In genomic region chr6:135322427-135323201, GRCh38 we compare ENCODE assay signal across 9 cellular contexts.
A peak's percentile ranks its signal among the peaks of the same experiment; 100 is the strongest.
DNase-seq lines count a peak whose midpoint lies in the region; ATAC-seq, FAIRE-seq and TF ChIP-seq lines count a peak whose summit lies in the region.
"Had no signal": no experiment of that assay in that cellular context is flagged by ENCODE, and none has a peak within 500 bp of the region (broad histone marks: within the 10 kb centered on the region; RNA-seq: fewer than 3 reads in every experiment).

No MANE protein-coding gene starts in this region.

- WGBS in H1 (ENCODE audit: extremely low coverage in 1 of 2, insufficient coverage in 1 of 2, insufficient read length in 1 of 2, insufficient replicate concordance in 2 of 2, low coverage in 1 of 2, low lambda C conversion rate in 2 of 2, missing lambda C conversion rate in 1 of 2), 2 experiments = 87% methylated on average over 3 of the region's 3 CpGs; no CpG with 5 or more reads in 1 of the 2 experiments
- WGBS in hepatocyte (ENCODE audit: low lambda C conversion rate, missing lambda C conversion rate) = 82% methylated on average over 3 of the region's 3 CpGs

- TF ChIP-seq CTCF in H1 (IDR thresholded peaks at IDR 0.05; ENCODE audit: control extremely low read depth in 1 of 3, insufficient read depth in 1 of 3, low read depth in 1 of 3, low read length in 3 of 3) = no peak
- TF ChIP-seq CTCF in hepatocyte (IDR thresholded peaks at IDR 0.05; ENCODE audit: poor library complexity) = no peak

- H3K4me2 ChIP-seq in H1 (ENCODE audit: insufficient read depth in 1 of 2, low read depth in 2 of 2, low read length in 2 of 2) = no peak overlapping the region
- H3K4me2 ChIP-seq in hepatocyte = no peak overlapping the region

- no peak overlapping the region for H3K23ac ChIP-seq in H1 (ENCODE audit: insufficient read length)

- FAIRE-seq in H1 (lab: Jason Lieb, UNC) = no peak

- no peaks in the 10 kb centered on the region for H3K79me1 ChIP-seq in H1 (ENCODE audit: low read depth, low read length)

- H3K4ac ChIP-seq in H1 (replicated peaks; ENCODE audit: insufficient read length, low read depth, low read length) = no peak overlapping the region

- H3K18ac ChIP-seq in H1 (ENCODE audit: extremely low read depth, low read length) = no peak overlapping the region

- no peak overlapping the region for H4K8ac ChIP-seq in H1 (ENCODE audit: extremely low read depth, insufficient read depth, low read length)

- ATAC-seq in GM18511 (IDR thresholded peaks at IDR 0.05; ENCODE audit: unreplicated experiment) (peak; percentile 80), GM21515 (IDR thresholded peaks at IDR 0.05; ENCODE audit: unreplicated experiment) (peak; percentile 52), HG03432 (IDR thresholded peaks at IDR 0.05; ENCODE audit: unreplicated experiment) (peak; percentile 75)

- H3K27me3 ChIP-seq in H1 (replicated peaks in 1 of 4; ENCODE audit: control insufficient read depth in 3 of 4, extremely low read depth in 1 of 4, insufficient read depth in 3 of 4, low read length in 3 of 4) (no peaks in the 10 kb centered on the region), hepatocyte (no peaks in the 10 kb centered on the region)

- no peak for TF ChIP-seq POLR2A in H1 (IDR thresholded peaks at IDR 0.05; ENCODE audit: control extremely low read depth in 1 of 2, low read depth in 2 of 2, low read length in 2 of 2)

- H3K27ac ChIP-seq in H1 (ENCODE audit: low read depth, low read length) = no peak overlapping the region
- no peak overlapping the region for H3K27ac ChIP-seq in hepatocyte

- no peak overlapping the region for H2BK12ac ChIP-seq in H1 (ENCODE audit: low read depth, low read length)

- no peaks in the 10 kb centered on the region for H3K23me2 ChIP-seq in H1 (ENCODE audit: low read depth, low read length)

- H2AFZ ChIP-seq in H1 (ENCODE audit: low read length) (no peak overlapping the region), hepatocyte (no peak overlapping the region)

- H3K79me2 ChIP-seq in H1 (ENCODE audit: control insufficient read depth in 1 of 2, insufficient read depth in 2 of 2, low read length in 2 of 2) (no peaks in the 10 kb centered on the region), hepatocyte (no peaks in the 10 kb centered on the region)

- H3K4me3 ChIP-seq in H1 (ENCODE audit: extremely low read depth in 1 of 4, insufficient read depth in 2 of 4, low read depth in 3 of 4, low read length in 4 of 4) (no peak overlapping the region), hepatocyte (no peak overlapping the region)

- intact Hi-C loops in posterior cingulate gyrus (cut with DNase I) = no loop called here

- H4K91ac ChIP-seq in H1 (replicated peaks; ENCODE audit: insufficient read length, low read length) = no peak overlapping the region

- no peak overlapping the region for H3K56ac ChIP-seq in H1 (replicated peaks; ENCODE audit: insufficient read length, low read depth, low read length)

- H3K36me3 ChIP-seq in H1 (ENCODE audit: control insufficient read depth in 2 of 4, insufficient read depth in 4 of 4, low read length in 3 of 4) (no peaks in the 10 kb centered on the region), hepatocyte (replicated peaks; ENCODE audit: insufficient read depth, low read depth) (no peaks in the 10 kb centered on the region)

- H3K14ac ChIP-seq in H1 (ENCODE audit: insufficient read length) = no peak overlapping the region

- CTCF ChIA-PET in H1 (lab: Charles Lee; ENCODE audit: partially characterized antibody) = interaction anchor here (0.5 to 1.5 kb wide), 6 partner anchors 9 to 382 kb away, joined by 3 to 5 read pairs (median 4); no protein-coding TSS in a partner anchor

- no peak overlapping the region for H2BK15ac ChIP-seq in H1 (ENCODE audit: low read length)

- no peak overlapping the region for H3K9ac ChIP-seq in H1 (replicated peaks in 1 of 4; ENCODE audit: extremely low read depth in 1 of 4, low read depth in 3 of 4, low read length in 3 of 4)

- no peak for TF ChIP-seq RAD21 in H1 (IDR thresholded peaks at IDR 0.05 in 1 of 2, conservative IDR thresholded peaks at IDR 0.05 in 1 of 2; ENCODE audit: low read depth in 2 of 2, low read length in 2 of 2)

- no peak overlapping the region for H2BK20ac ChIP-seq in H1 (ENCODE audit: low read length)

- peak overlapping the region; percentile 54 for H4K5ac ChIP-seq in H1 (ENCODE audit: insufficient read length, low read depth, low read length)

- no peak for TF ChIP-seq EP300 in H1 (IDR thresholded peaks at IDR 0.05; ENCODE audit: borderline replicate concordance in 1 of 2, low read depth in 2 of 2, low read length in 2 of 2)

- DNase-seq in H1 (ENCODE audit: low read depth in 1 of 2, low spot score in 2 of 2) (no peak), retina (no peak), posterior cingulate gyrus (no peak), hepatocyte (ENCODE audit: low spot score) (no peak)
- no peak for DNase-seq in activated CD8-positive, alpha-beta memory T cell treated with anti-CD3 and anti-CD28 coated beads, Interleukin-2, amount 50 U/mL, for 48 hours
- DNase-seq: IMR-90 had no signal

- H2AK5ac ChIP-seq in H1 (ENCODE audit: low read depth, low read length) = no peak overlapping the region

- H2BK120ac ChIP-seq in H1 (replicated peaks; ENCODE audit: low read depth, low read length) = no peak overlapping the region

- POLR2A ChIA-PET in H1 (lab: Charles Lee; ENCODE audit: partially characterized antibody) = no interaction called here

- no peak overlapping the region for H2BK5ac ChIP-seq in H1 (ENCODE audit: low read depth, low read length)

- H4K20me1 ChIP-seq in H1 (replicated peaks in 1 of 2; ENCODE audit: control insufficient read depth in 1 of 2, insufficient read depth in 2 of 2, low read length in 2 of 2) (no peaks in the 10 kb centered on the region), hepatocyte (ENCODE audit: insufficient read depth, poor library complexity, severe bottlenecking) (no peaks in the 10 kb centered on the region)

- H3K9me3 ChIP-seq in H1 (ENCODE audit: insufficient read depth in 2 of 2, low read depth in 1 of 2, low read length in 1 of 2) (no peaks in the 10 kb centered on the region), hepatocyte (ENCODE audit: low read depth) (no peaks in the 10 kb centered on the region)

- peaks cover 0 to 5% (median 0%) of the 10 kb centered on the region in 4 experiments; a peak in 2 of 7 replicates for H3K4me1 ChIP-seq in H1 (replicated peaks in 1 of 4; ENCODE audit: control insufficient read depth in 3 of 4, insufficient read depth in 4 of 4, low read length in 3 of 4)
- H3K4me1 ChIP-seq in hepatocyte (ENCODE audit: insufficient read depth) = no peaks in the 10 kb centered on the region

- no peaks in the 10 kb centered on the region for H3K9me2 ChIP-seq in hepatocyte (replicated peaks; ENCODE audit: insufficient read depth)

TF ChIP-seq in H1, 55 proteins besides CTCF, POLR2A, EP300 and RAD21:
- TF ChIP-seq JUND (IDR thresholded peaks at IDR 0.05; ENCODE audit: low read length) = no peak
- TF ChIP-seq JUN (IDR thresholded peaks at IDR 0.05; ENCODE audit: low read depth, low read length) = no peak
- no peak for TF ChIP-seq RNF2 (IDR thresholded peaks at IDR 0.05; ENCODE audit: borderline replicate concordance, low read depth, low read length, missing control alignments, poor library complexity, severe bottlenecking)
- TF ChIP-seq CHD1 (IDR thresholded peaks at IDR 0.05; ENCODE audit: low read depth, low read length) = no peak
- no peak for TF ChIP-seq SP1 (IDR thresholded peaks at IDR 0.05; ENCODE audit: low read depth, low read length)
- no peak for TF ChIP-seq MAFK (IDR thresholded peaks at IDR 0.05; ENCODE audit: low read depth, low read length)
- no peak for TF ChIP-seq CEBPB (IDR thresholded peaks at IDR 0.05; ENCODE audit: low read depth, low read length)
- no peak for TF ChIP-seq BCL11A (IDR thresholded peaks at IDR 0.05; ENCODE audit: low read depth in 2 of 2, low read length in 2 of 2)
